In genomic region chr9:121991305-121991661, GRCh38 we compare ENCODE assay signal across 23 cellular contexts.
DNase-seq lines count a peak whose midpoint lies in the region; ATAC-seq, FAIRE-seq and TF ChIP-seq lines count a peak whose summit lies in the region.
"Had no signal": no experiment of that assay in that cellular context is flagged by ENCODE, and none has a peak within 500 bp of the region (broad histone marks: within the 10 kb centered on the region; RNA-seq: fewer than 3 reads in every experiment).

No MANE protein-coding gene starts in this region.

- H3K36me3 ChIP-seq in HepG2 (replicated peaks in 1 of 2; ENCODE audit: control insufficient read depth in 1 of 2, insufficient read depth in 2 of 2, low read length in 2 of 2), result no peaks in the 10 kb centered on the region
- H3K36me3 ChIP-seq in right lobe of liver, result no peaks in the 10 kb centered on the region
- no peaks in the 10 kb centered on the region for H3K36me3 ChIP-seq in OCI-LY7 (ENCODE audit: insufficient read depth, low read length)
- no peaks in the 10 kb centered on the region for H3K36me3 ChIP-seq in gastrocnemius medialis
- H3K36me3 ChIP-seq: BE2C, BLaER1 had no signal

- peaks cover 43% of the 10 kb centered on the region for H3K4me1 ChIP-seq in HepG2 (ENCODE audit: insufficient read depth, low read length)
- peaks cover 0 to 4% (median 0%) of the 10 kb centered on the region in 4 donors for H3K4me1 ChIP-seq in right lobe of liver
- peaks cover 59% of the 10 kb centered on the region for H3K4me1 ChIP-seq in OCI-LY7 (ENCODE audit: insufficient read depth, low read length, poor library complexity, severe bottlenecking)
- peaks cover 41% of the 10 kb centered on the region in 2 donors for H3K4me1 ChIP-seq in gastrocnemius medialis
- H3K4me1 ChIP-seq: BE2C had no signal

- intact Hi-C loops in HepG2 (cut with micrococcal nuclease; ENCODE audit: unreplicated experiment) (loop anchor here (2.0 kb wide), 1 partner anchor 444 kb away; no protein-coding TSS in a partner anchor), right lobe of liver (cut with DNase I) (loop anchor here in 1 of 2 donors (10.0 kb wide), 2 partner anchors 246 to 446 kb away; no protein-coding TSS in a partner anchor), OCI-LY7 (cut with micrococcal nuclease; ENCODE audit: unreplicated experiment) (loop anchor here (5.0 kb wide), 2 partner anchors 134 to 444 kb away; no protein-coding TSS in a partner anchor), gastrocnemius medialis (cut with DNase I; ENCODE audit: low total_unique reads) (no loop called here)

- TF ChIP-seq EP300 in HepG2 (IDR thresholded peaks at IDR 0.05; ENCODE audit: low read depth in 2 of 2, low read length in 2 of 2) (peak in 1 of 2 experiments; percentile 54; a peak in 1 of 4 replicates), HepG2 (CRISPR knock-in tag; IDR thresholded peaks at IDR 0.05; ENCODE audit: borderline replicate concordance) (no peak)

- ATAC-seq in HepG2 (peak; percentile 7; the same call in 2 of the 3 replicates), right lobe of liver (no peak), gastrocnemius medialis (no peak), HG03045 (IDR thresholded peaks at IDR 0.05; ENCODE audit: unreplicated experiment) (no peak)

- peak overlapping the region; percentile 66 for H3K4me2 ChIP-seq in HepG2 (ENCODE audit: low read depth, low read length)
- H3K4me2 ChIP-seq in OCI-LY7 (ENCODE audit: low read length), result peak overlapping the region; percentile 67

- H3K9me3 ChIP-seq in HepG2 (ENCODE audit: low read length), result no peaks in the 10 kb centered on the region
- no peaks in the 10 kb centered on the region for H3K9me3 ChIP-seq in right lobe of liver
- H3K9me3 ChIP-seq in OCI-LY7 (ENCODE audit: low read length), result no peaks in the 10 kb centered on the region
- H3K9me3 ChIP-seq in gastrocnemius medialis, result no peaks in the 10 kb centered on the region
- H3K9me3 ChIP-seq: BE2C, BLaER1 had no signal

- no peaks in the 10 kb centered on the region for H3K9me2 ChIP-seq in OCI-LY7 (ENCODE audit: insufficient read depth, low read length)

- H3K4me3 ChIP-seq in HepG2 (replicated peaks in 1 of 3; ENCODE audit: insufficient read depth in 1 of 3, low read depth in 2 of 3, low read length in 3 of 3) (peak overlapping the region in 1 of 3 experiments; percentile 35; a peak in 1 of 6 replicates), right lobe of liver (no peak overlapping the region), OCI-LY7 (ENCODE audit: low read depth, low read length, poor library complexity, severe bottlenecking) (no peak overlapping the region), gastrocnemius medialis (no peak overlapping the region)
- H3K4me3 ChIP-seq: BLaER1 had no signal

- TF ChIP-seq RAD21 in HepG2 (CRISPR knock-in tag; IDR thresholded peaks at IDR 0.05), result no peak

- peak overlapping the region; percentile 62 for H3K27ac ChIP-seq in HepG2 (ENCODE audit: extremely low read length, insufficient read depth, low read length)
- no peak overlapping the region for H3K27ac ChIP-seq in right lobe of liver
- peak overlapping the region; percentile 82 for H3K27ac ChIP-seq in OCI-LY7 (ENCODE audit: low read depth, low read length, poor library complexity, severe bottlenecking)
- H3K27ac ChIP-seq in gastrocnemius medialis, result peak overlapping the region in 3 of 4 donors; percentile 21 to 95 (median 95)
- H3K27ac ChIP-seq: BLaER1 had no signal

- in situ Hi-C loops in HepG2 (cut with HindIII; ENCODE audit: extremely low pct_ligation_motif_present, low pct_unique_long_range_greater_than_20kb) (loop anchor here (5.0 to 25.0 kb wide), 3 partner anchors 254 to 444 kb away; no protein-coding TSS in a partner anchor), gastrocnemius medialis (cut with MboI; ENCODE audit: low sequenced_read_pairs in 4 of 4) (loop anchor here (5.0 to 25.0 kb wide), 8 partner anchors 126 to 449 kb away; no protein-coding TSS in a partner anchor)

- no peak for DNase-seq in HepG2 (ENCODE audit: low spot score)
- no peak for DNase-seq in right lobe of liver
- DNase-seq in OCI-LY7 (ENCODE audit: low spot score), result no peak
- DNase-seq in gastrocnemius medialis, result no peak
- DNase-seq in stimulated activated CD4-positive, alpha-beta T cell treated with anti-CD3 and anti-CD28 coated beads, Interleukin-4, amount 100 ng/mL, for 4 hours, result no peak
- DNase-seq: 8988T; ACHN; BE2C; C1 segment of cervical spinal cord; Calu3; CD4-positive, alpha-beta memory T cell; CD4-positive, CD25-positive, alpha-beta regulatory T cell; CD8-positive, alpha-beta memory T cell; COR-L47; DMS79 treated with DMSO at 0.1 percent for 48 hours; GF-D8 had no signal

- 8% methylated on average over 4 of the region's 4 CpGs for WGBS in HepG2 (ENCODE audit: low lambda C conversion rate)
- WGBS in right lobe of liver (ENCODE audit: insufficient coverage, low coverage, low lambda C conversion rate, missing lambda C conversion rate), result 63% methylated on average over 4 of the region's 4 CpGs

- no peak for FAIRE-seq in HepG2 (lab: Jason Lieb, UNC)
- FAIRE-seq: A204.1, D721Med, G401.6, GM12891, GM19239 had no signal

- CTCF ChIA-PET in HepG2 (lab: Yijun Ruan, JAX; ENCODE audit: low intra/inter-chr PET ratio, low total read pairs), result interaction anchor here (0.6 to 0.7 kb wide), 2 partner anchors 256 to 351 kb away, joined by 3 read pairs; no protein-coding TSS in a partner anchor
- CTCF ChIA-PET in OCI-LY7 (lab: Charles Lee; ENCODE audit: unreplicated experiment), result no interaction called here

- H3K79me2 ChIP-seq in HepG2 (ENCODE audit: insufficient read depth, low read length) (no peaks in the 10 kb centered on the region), OCI-LY7 (ENCODE audit: insufficient read depth, low read depth, low read length) (no peaks in the 10 kb centered on the region)

- no TSS peak for BruUV-seq in HepG2 (replicated peaks; lab: Mats Ljungman, UMichigan)
- no TSS peak for BruUV-seq in OCI-LY7 (replicated peaks; lab: Mats Ljungman, UMichigan)

- H3K27me3 ChIP-seq in HepG2 (ENCODE audit: control insufficient read depth in 1 of 2, insufficient read depth in 2 of 2, low read length in 2 of 2), result no peaks in the 10 kb centered on the region
- no peaks in the 10 kb centered on the region for H3K27me3 ChIP-seq in right lobe of liver
- H3K27me3 ChIP-seq in gastrocnemius medialis, result no peaks in the 10 kb centered on the region
- H3K27me3 ChIP-seq: BE2C, BLaER1 had no signal

- H4K20me1 ChIP-seq in HepG2 (ENCODE audit: insufficient read depth, low read length) (no peaks in the 10 kb centered on the region), OCI-LY7 (ENCODE audit: insufficient read depth, low read length) (no peaks in the 10 kb centered on the region)
- H4K20me1 ChIP-seq: BLaER1 had no signal

- TF ChIP-seq POLR2A in HepG2 (IDR thresholded peaks at IDR 0.05; ENCODE audit: insufficient read depth in 1 of 2, low read depth in 2 of 2, low read length in 2 of 2) (no peak), right lobe of liver (IDR thresholded peaks at IDR 0.05) (no peak), gastrocnemius medialis (IDR thresholded peaks at IDR 0.05) (no peak)

- POLR2A ChIA-PET in HepG2 (lab: Yijun Ruan, JAX) (interaction anchor here (1.4 to 1.8 kb wide), 2 partner anchors 16 to 248 kb away, joined by 4 to 9 read pairs; no protein-coding TSS in a partner anchor), OCI-LY7 (lab: Charles Lee) (interaction anchor here (0.9 to 1.2 kb wide), 4 partner anchors 10 to 248 kb away, joined by 3 to 6 read pairs (median 4); no protein-coding TSS in a partner anchor)

- H2AFZ ChIP-seq in HepG2 (ENCODE audit: low read length), result no peak overlapping the region
- peak overlapping the region; percentile 47; the same call in 1 of the 2 replicates for H2AFZ ChIP-seq in OCI-LY7 (ENCODE audit: low read length)

- TF ChIP-seq CTCF in HepG2 (CRISPR knock-in tag; IDR thresholded peaks at IDR 0.05), result no peak
- no peak for TF ChIP-seq CTCF in right lobe of liver (IDR thresholded peaks at IDR 0.05)
- no peak for TF ChIP-seq CTCF in OCI-LY7 (conservative IDR thresholded peaks at IDR 0.05; ENCODE audit: low read length)
- TF ChIP-seq CTCF in gastrocnemius medialis (IDR thresholded peaks at IDR 0.05 in 4 of 5, conservative IDR thresholded peaks at IDR 0.05 in 1 of 5), result no peak

- H3K9ac ChIP-seq in HepG2 (ENCODE audit: insufficient read depth, low read depth, low read length), result no peak overlapping the region
- H3K9ac ChIP-seq: BLaER1 had no signal

TF ChIP-seq in HepG2, 621 proteins besides CTCF, POLR2A, EP300 and RAD21 (continues in another document):
- TF ChIP-seq IKZF1 (IDR thresholded peaks at IDR 0.05) (no peak), ZNF331 (CRISPR knock-in tag; IDR thresholded peaks at IDR 0.05) (0 out of 2 replicates have a peak, but pooled peaks have one; percentile 15), HNF1A (IDR thresholded peaks at IDR 0.05; ENCODE audit: low read depth) (0 out of 2 replicates have a peak, but pooled peaks have one; percentile 31), HNF1A (CRISPR knock-in tag; IDR thresholded peaks at IDR 0.05; ENCODE audit: borderline replicate concordance) (no peak), ISL2 (CRISPR knock-in tag; IDR thresholded peaks at IDR 0.05) (peak; percentile 53), NFKBIZ (CRISPR knock-in tag; IDR thresholded peaks at IDR 0.05) (no peak)

Comparison
In these comparisons a context has a peak if more than half of its experiments do, and no peak if none do; other contexts are left out.
1. H3K27ac ChIP-seq: peak in HepG2 (single experiment), OCI-LY7 (single experiment) and gastrocnemius medialis (3 of 4); none in right lobe of liver (0 of 3).